12 cellular contexts compared by ENCODE assay signal in the genomic region with DNA sequence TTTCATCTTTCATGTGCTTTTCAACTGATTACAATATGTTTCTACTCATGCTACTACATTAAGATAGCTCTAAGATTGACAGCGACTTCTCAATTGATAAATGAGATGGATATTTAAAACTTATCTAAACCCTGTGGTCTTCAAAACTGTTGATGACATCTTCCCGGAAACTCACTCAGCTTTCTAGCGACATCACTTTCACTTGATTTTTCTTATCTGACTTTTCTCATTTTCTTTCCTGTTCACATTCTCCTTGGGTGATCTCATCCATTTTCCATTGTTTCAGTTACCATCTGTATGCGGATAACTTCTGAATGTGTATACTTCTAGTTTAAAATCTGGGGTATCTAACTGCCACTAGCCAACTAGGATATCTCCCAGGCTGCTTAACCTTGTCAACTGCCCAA. TPM values are rescaled to one million over a fixed set of nuclear protein-coding genes. Genes with fewer than 3 reads are reported as not detected.
DNase-seq lines count a peak whose midpoint lies in the region; ATAC-seq and TF ChIP-seq lines count a peak whose summit lies in the region.
"Had no signal": no experiment of that assay in that cellular context is flagged by ENCODE, and none has a peak within 500 bp of the region (broad histone marks: within the 10 kb centered on the region; RNA-seq: fewer than 3 reads in every experiment).

No MANE protein-coding gene starts in this region.

- H3K79me2 ChIP-seq in KMS-11 (ENCODE audit: insufficient read depth, low read depth), result peaks cover 88% of the 10 kb centered on the region

- no peaks in the 10 kb centered on the region for H3K9me3 ChIP-seq in colonic mucosa
- H3K9me3 ChIP-seq: heart left ventricle had no signal

- H3K4me3 Mint-ChIP-seq in activated naive CD8-positive, alpha-beta T cell treated with anti-CD3 and anti-CD28 coated beads, Interleukin-2, amount 10 ng/mL, durations not matched to agents 7 days and 5 days, result peak overlapping the region; percentile 99

- peaks cover 5% of the 10 kb centered on the region; the same call in 1 of the 2 replicates for H3K36me3 ChIP-seq in KMS-11 (ENCODE audit: insufficient read depth)
- no peaks in the 10 kb centered on the region for H3K36me3 ChIP-seq in kidney epithelial cell (ENCODE audit: control insufficient read depth, insufficient read depth, low read length)
- H3K36me3 ChIP-seq in colonic mucosa, result no peaks in the 10 kb centered on the region

- H3K27me3 Mint-ChIP-seq in activated naive CD8-positive, alpha-beta T cell treated with anti-CD3 and anti-CD28 coated beads, Interleukin-2, amount 10 ng/mL, durations not matched to agents 7 days and 5 days, result no peaks in the 10 kb centered on the region

- no peaks in the 10 kb centered on the region for H3K9me3 Mint-ChIP-seq in activated naive CD8-positive, alpha-beta T cell treated with anti-CD3 and anti-CD28 coated beads, Interleukin-2, amount 10 ng/mL, durations not matched to agents 7 days and 5 days

- no peaks in the 10 kb centered on the region for H3K27me3 ChIP-seq in KMS-11 (ENCODE audit: insufficient read depth, low read depth)
- H3K27me3 ChIP-seq in kidney epithelial cell (ENCODE audit: control insufficient read depth, insufficient read depth, low read length), result no peaks in the 10 kb centered on the region
- no peaks in the 10 kb centered on the region for H3K27me3 ChIP-seq in colonic mucosa
- H3K27me3 ChIP-seq: heart left ventricle had no signal

- ATAC-seq in activated naive CD8-positive, alpha-beta T cell treated with anti-CD3 and anti-CD28 coated beads, Interleukin-2, amount 10 ng/mL, durations not matched to agents 7 days and 5 days (ENCODE audit: low read depth), result no peak
- ATAC-seq in GM21360 (IDR thresholded peaks at IDR 0.05; ENCODE audit: unreplicated experiment), result no peak
- ATAC-seq: heart left ventricle had no signal

- H3K4me1 Mint-ChIP-seq in activated naive CD8-positive, alpha-beta T cell treated with anti-CD3 and anti-CD28 coated beads, Interleukin-2, amount 10 ng/mL, durations not matched to agents 7 days and 5 days, result peaks cover 28% of the 10 kb centered on the region

- H3K9ac ChIP-seq in KMS-11 (no peak overlapping the region), colonic mucosa (ENCODE audit: low read depth in 2 of 2, low read length in 2 of 2) (no peak overlapping the region)

- no peak overlapping the region for H3K4me3 ChIP-seq in KMS-11 (IDR thresholded peaks at IDR 0.05; ENCODE audit: insufficient read depth, low read depth, low read length)
- H3K4me3 ChIP-seq in kidney epithelial cell (ENCODE audit: low read depth, low read length), result no peak overlapping the region
- no peak overlapping the region for H3K4me3 ChIP-seq in colonic mucosa

- H3K4me2 ChIP-seq in KMS-11, result peak overlapping the region; percentile 68; the same call in 1 of the 2 replicates

- DNase-seq in AG08396 (ENCODE audit: low spot score) (peak; percentile 44), kidney epithelial cell (ENCODE audit: low read depth) (peak; percentile 44), colonic mucosa (no peak), NCI-H774 (lab: John Stamatoyannopoulos, UW) (no peak)
- DNase-seq in activated naive CD8-positive, alpha-beta T cell treated with anti-CD3 and anti-CD28 coated beads, Interleukin-2, amount 10 ng/mL, durations not matched to agents 7 days and 5 days, result no peak
- no peak for DNase-seq in effector CD4-positive, alpha-beta T cell
- DNase-seq: heart left ventricle; NCI-H1092 treated with DMSO at 0.1 percent for 48 hours; SIG-M5; stimulated activated CD8-positive, alpha-beta memory T cell treated with anti-CD3 and anti-CD28 coated beads, Interleukin-4, amount 100 ng/mL, for 48 hours had no signal

- H2AFZ ChIP-seq in KMS-11 (ENCODE audit: low read depth), result no peak overlapping the region

- peaks cover 30% of the 10 kb centered on the region; the same call in 1 of the 2 replicates for H4K20me1 ChIP-seq in KMS-11 (ENCODE audit: insufficient read depth)

- POLR2A ChIA-PET in activated naive CD8-positive, alpha-beta T cell treated with anti-CD3 and anti-CD28 coated beads, Interleukin-2, amount 10 ng/mL, durations not matched to agents 7 days and 5 days (lab: Charles Lee), result no interaction called here

- H3K27ac ChIP-seq in KMS-11, result no peak overlapping the region
- no peak overlapping the region for H3K27ac ChIP-seq in colonic mucosa

- intact Hi-C loops in colonic mucosa (cut with DNase I), result no loop called here

- TF ChIP-seq CTCF in KMS-11 (conservative IDR thresholded peaks at IDR 0.05; ENCODE audit: low read depth, low read length) (no peak), kidney epithelial cell (IDR thresholded peaks at IDR 0.05; ENCODE audit: insufficient read depth, low read length, poor library complexity, severe bottlenecking) (no peak), colonic mucosa (IDR thresholded peaks at IDR 0.05) (no peak)

- H3K27ac Mint-ChIP-seq in activated naive CD8-positive, alpha-beta T cell treated with anti-CD3 and anti-CD28 coated beads, Interleukin-2, amount 10 ng/mL, durations not matched to agents 7 days and 5 days, result peak overlapping the region; percentile 37

- peaks cover 35% of the 10 kb centered on the region for H3K4me1 ChIP-seq in KMS-11 (ENCODE audit: low read depth, poor library complexity, severe bottlenecking)
- H3K4me1 ChIP-seq in colonic mucosa, result peaks cover 7% of the 10 kb centered on the region

- peaks cover 16% of the 10 kb centered on the region for H3K36me3 Mint-ChIP-seq in activated naive CD8-positive, alpha-beta T cell treated with anti-CD3 and anti-CD28 coated beads, Interleukin-2, amount 10 ng/mL, durations not matched to agents 7 days and 5 days

RNA-seq across cellular contexts. Expression of gene POLR2B, which starts 3.1 kb away (rescaled TPM):
- 100 to 1,000 TPM; 117 TPM for total RNA-seq in activated naive CD8-positive, alpha-beta T cell treated with anti-CD3 and anti-CD28 coated beads, Interleukin-2, amount 10 ng/mL, durations not matched to agents 7 days and 5 days
- total RNA-seq in kidney epithelial cell (84.5 and 124 TPM in 2 replicates), colonic mucosa (10 to 100 TPM; 70.2 to 79.3 TPM)

RNA-seq across cellular contexts. Expression of gene NOA1, which starts 4.4 kb away (rescaled TPM):
- 10 to 100 TPM; 22.4 to 23.6 TPM for total RNA-seq in activated naive CD8-positive, alpha-beta T cell treated with anti-CD3 and anti-CD28 coated beads, Interleukin-2, amount 10 ng/mL, durations not matched to agents 7 days and 5 days
- total RNA-seq in kidney epithelial cell, result 25.1 and 27.3 TPM in 2 replicates
- total RNA-seq in colonic mucosa, result 10 to 100 TPM; 26.9 to 28.1 TPM

Comparison
In these comparisons a context has a peak if more than half of its experiments do, and no peak if none do; other contexts are left out.
1. DNase-seq: peak in AG08396 (single experiment) and kidney epithelial cell (single experiment); none in activated naive CD8-positive, alpha-beta T cell treated with anti-CD3 and anti-CD28 coated beads, Interleukin-2, amount 10 ng/mL, durations not matched to agents 7 days and 5 days (single experiment), effector CD4-positive, alpha-beta T cell (single experiment), colonic mucosa (single experiment) and NCI-H774 (single experiment).